In genomic region chr7:54933610-54934009, GRCh38 we compare ENCODE assay signal across 12 cellular contexts.
DNase-seq lines count a peak whose midpoint lies in the region; ATAC-seq and TF ChIP-seq lines count a peak whose summit lies in the region.
"Had no signal": no experiment of that assay in that cellular context is flagged by ENCODE, and none has a peak within 500 bp of the region (broad histone marks: within the 10 kb centered on the region; RNA-seq: fewer than 3 reads in every experiment).

No MANE protein-coding gene starts in this region.

- no peaks in the 10 kb centered on the region for H3K36me3 Mint-ChIP-seq in activated naive CD8-positive, alpha-beta T cell
- H3K36me3 Mint-ChIP-seq in activated naive CD8-positive, alpha-beta T cell treated with anti-CD3 and anti-CD28 coated beads for 36 hours: peaks cover 3% of the 10 kb centered on the region
- peaks cover 6 to 11% of the 10 kb centered on the region in 2 donors for H3K36me3 Mint-ChIP-seq in activated naive CD4-positive, alpha-beta T cell treated with anti-CD3 and anti-CD28 coated beads, Interleukin-2, amount 50 U/mL, for 72 hours

- peaks cover 35% of the 10 kb centered on the region for H3K27me3 Mint-ChIP-seq in activated naive CD8-positive, alpha-beta T cell
- H3K27me3 Mint-ChIP-seq in activated naive CD8-positive, alpha-beta T cell treated with anti-CD3 and anti-CD28 coated beads for 36 hours: peaks cover 58% of the 10 kb centered on the region

- H3K9me3 Mint-ChIP-seq in activated naive CD8-positive, alpha-beta T cell (ENCODE audit: low read depth): peaks cover 25% of the 10 kb centered on the region
- peaks cover 13% of the 10 kb centered on the region for H3K9me3 Mint-ChIP-seq in activated naive CD8-positive, alpha-beta T cell treated with anti-CD3 and anti-CD28 coated beads for 36 hours
- H3K9me3 Mint-ChIP-seq in activated naive CD4-positive, alpha-beta T cell treated with anti-CD3 and anti-CD28 coated beads, Interleukin-2, amount 50 U/mL, for 72 hours: peaks cover 12 to 40% of the 10 kb centered on the region in 2 donors

- TF ChIP-seq CTCF in epithelial cell of esophagus (IDR thresholded peaks at IDR 0.05; ENCODE audit: insufficient read depth, low read depth, low read length, missing control alignments) (no peak), uterus (IDR thresholded peaks at IDR 0.05) (no peak), lower leg skin (IDR thresholded peaks at IDR 0.05) (no peak)

- intact Hi-C loops in uterus (cut with DNase I; ENCODE audit: low total_unique reads) (no loop called here), lower leg skin (cut with DNase I; ENCODE audit: low total_unique reads) (no loop called here)

- TF ChIP-seq POLR2A in uterus (IDR thresholded peaks at IDR 0.05) (no peak), lower leg skin (IDR thresholded peaks at IDR 0.05) (no peak)

- H3K4me3 ChIP-seq in epithelial cell of esophagus (ENCODE audit: low read length) (peak overlapping the region; percentile 45), muscle layer of duodenum (ENCODE audit: low read depth in 1 of 2, low read length in 2 of 2) (peak overlapping the region; percentile 35 to 67), uterus (peak overlapping the region; percentile 15 to 45), lower leg skin (ENCODE audit: low read depth, poor library complexity, severe bottlenecking) (no peak overlapping the region)

- H3K4me1 ChIP-seq in muscle layer of duodenum (ENCODE audit: control insufficient read depth in 1 of 2, insufficient read depth in 2 of 2, low read length in 2 of 2): peaks cover 0 to 11% of the 10 kb centered on the region in 2 donors
- no peaks in the 10 kb centered on the region for H3K4me1 ChIP-seq in uterus

- H3K4me3 Mint-ChIP-seq in activated naive CD8-positive, alpha-beta T cell: peak overlapping the region; percentile 40
- H3K4me3 Mint-ChIP-seq in activated naive CD8-positive, alpha-beta T cell treated with anti-CD3 and anti-CD28 coated beads for 36 hours: no peak overlapping the region
- H3K4me3 Mint-ChIP-seq: dendritic cell treated with granulocyte-macrophage colony-stimulating factor and Interleukin-4, amounts not matched to agents 40 ng/mL and 50 ng/mL, for 4 days had no signal

- H3K9me3 ChIP-seq in muscle layer of duodenum (ENCODE audit: control insufficient read depth in 1 of 2, low read length in 2 of 2) (no peaks in the 10 kb centered on the region), uterus (no peaks in the 10 kb centered on the region)

- H3K36me3 ChIP-seq in muscle layer of duodenum (ENCODE audit: control insufficient read depth in 1 of 2, insufficient read depth in 2 of 2, low read length in 2 of 2) (no peaks in the 10 kb centered on the region), uterus (no peaks in the 10 kb centered on the region)

- no peak for ATAC-seq in GM19035 (IDR thresholded peaks at IDR 0.05; ENCODE audit: unreplicated experiment)
- no peak for ATAC-seq in activated naive CD4-positive, alpha-beta T cell treated with anti-CD3 and anti-CD28 coated beads, Interleukin-2, amount 50 U/mL, for 72 hours
- ATAC-seq: stimulated activated naive CD8-positive, alpha-beta T cell treated with anti-CD3 and anti-CD28 coated beads, Interleukin-15, amount 100 ng/mL, for 72 hours had no signal

- H3K4me1 Mint-ChIP-seq in activated naive CD8-positive, alpha-beta T cell (ENCODE audit: low read depth): no peaks in the 10 kb centered on the region
- no peaks in the 10 kb centered on the region for H3K4me1 Mint-ChIP-seq in activated naive CD8-positive, alpha-beta T cell treated with anti-CD3 and anti-CD28 coated beads for 36 hours
- H3K4me1 Mint-ChIP-seq: stimulated activated naive CD8-positive, alpha-beta T cell treated with anti-CD3 and anti-CD28 coated beads, Interleukin-15, amount 100 ng/mL, for 72 hours had no signal

- H3K27me3 ChIP-seq in muscle layer of duodenum (ENCODE audit: low read depth, low read length) (no peaks in the 10 kb centered on the region), uterus (no peaks in the 10 kb centered on the region)

- WGBS in lower leg skin, 2 donors: 41 to 46% methylated on average over 3 of the region's 3 CpGs

- no peak overlapping the region for H3K27ac Mint-ChIP-seq in activated naive CD8-positive, alpha-beta T cell
- no peak overlapping the region for H3K27ac Mint-ChIP-seq in activated naive CD8-positive, alpha-beta T cell treated with anti-CD3 and anti-CD28 coated beads for 36 hours
- H3K27ac Mint-ChIP-seq in activated naive CD4-positive, alpha-beta T cell treated with anti-CD3 and anti-CD28 coated beads, Interleukin-2, amount 50 U/mL, for 72 hours: no peak overlapping the region
- H3K27ac Mint-ChIP-seq: dendritic cell treated with granulocyte-macrophage colony-stimulating factor and Interleukin-4, amounts not matched to agents 40 ng/mL and 50 ng/mL, for 4 days; stimulated activated naive CD8-positive, alpha-beta T cell treated with anti-CD3 and anti-CD28 coated beads, Interleukin-15, amount 100 ng/mL, for 72 hours had no signal

- no peak overlapping the region for H3K27ac ChIP-seq in muscle layer of duodenum (ENCODE audit: low read length)
- peak overlapping the region; percentile 28 to 72 for H3K27ac ChIP-seq in uterus

- DNase-seq in activated naive CD8-positive, alpha-beta T cell treated with anti-CD3 and anti-CD28 coated beads for 36 hours: no peak
- no peak for DNase-seq in epithelial cell of esophagus (ENCODE audit: low read depth)
- no peak for DNase-seq in uterus
- no peak for DNase-seq in lower leg skin (ENCODE audit: low spot score in 2 of 2)
- DNase-seq in activated naive CD4-positive, alpha-beta T cell treated with anti-CD3 and anti-CD28 coated beads, Interleukin-2, amount 50 U/mL, for 72 hours (ENCODE audit: low spot score in 2 of 2): no peak
- DNase-seq: activated CD4-positive, alpha-beta T cell treated with anti-CD3 and anti-CD28 coated beads, Interleukin-2, amount 50 U/mL, for 4 hours; NCI-H526 treated with DMSO at 0.1 percent for 48 hours; stimulated activated naive CD8-positive, alpha-beta T cell treated with anti-CD3 and anti-CD28 coated beads, Interleukin-15, amount 100 ng/mL, for 72 hours had no signal
